ENCODE assay signal across 1 cellular context in genomic region chr12:53053223-53054111, GRCh38.
TF ChIP-seq lines count a peak whose summit lies in the region.

No MANE protein-coding gene starts in this region.

TF ChIP-seq in HepG2, 621 proteins besides CTCF, POLR2A, EP300 and RAD21 (continued from another document and continues in another):
- TF ChIP-seq ZNF558 (CRISPR knock-in tag; IDR thresholded peaks at IDR 0.05; ENCODE audit: borderline replicate concordance) (no peak), RFX3 (CRISPR knock-in tag; IDR thresholded peaks at IDR 0.05) (no peak), ZEB1 (IDR thresholded peaks at IDR 0.05; ENCODE audit: insufficient replicate concordance, low read depth) (no peak), KLF13 (CRISPR knock-in tag; IDR thresholded peaks at IDR 0.05) (no peak), SETDB1 (CRISPR knock-in tag; IDR thresholded peaks at IDR 0.05; ENCODE audit: borderline replicate concordance) (no peak), PAF1 (CRISPR knock-in tag; IDR thresholded peaks at IDR 0.05) (no peak), ZNF709 (CRISPR knock-in tag; IDR thresholded peaks at IDR 0.05) (no peak), ZNF282 (IDR thresholded peaks at IDR 0.05; ENCODE audit: partially characterized antibody) (no peak), ATF7-NPFF (CRISPR knock-in tag; IDR thresholded peaks at IDR 0.05; ENCODE audit: low read depth) (no peak), SIX4 (CRISPR knock-in tag; IDR thresholded peaks at IDR 0.05) (0 out of 2 replicates have a peak, but pooled peaks have one; percentile 21), ZBTB38 (CRISPR knock-in tag; IDR thresholded peaks at IDR 0.05) (no peak), SATB2 (CRISPR knock-in tag; IDR thresholded peaks at IDR 0.05) (no peak), NFE2L2 (IDR thresholded peaks at IDR 0.05; ENCODE audit: low read length) (no peak), SUZ12 (IDR thresholded peaks at IDR 0.05; ENCODE audit: low read depth, low read length) (no peak), KLF12 (CRISPR knock-in tag; IDR thresholded peaks at IDR 0.05; ENCODE audit: borderline replicate concordance) (no peak), ARID2 (CRISPR knock-in tag; IDR thresholded peaks at IDR 0.05; ENCODE audit: borderline replicate concordance) (no peak), ELF3 (CRISPR knock-in tag; IDR thresholded peaks at IDR 0.05) (peak; percentile 44; the same call in 1 of the 2 replicates), ZNF3 (CRISPR knock-in tag; IDR thresholded peaks at IDR 0.05) (no peak), RARG (CRISPR knock-in tag; IDR thresholded peaks at IDR 0.05; ENCODE audit: low read depth) (no peak), ZNF230 (CRISPR knock-in tag; IDR thresholded peaks at IDR 0.05) (no peak), CENPBD1 (CRISPR knock-in tag; IDR thresholded peaks at IDR 0.05; ENCODE audit: borderline replicate concordance, low read depth) (no peak), SMARCC2 (IDR thresholded peaks at IDR 0.05) (no peak), ONECUT2 (CRISPR knock-in tag; IDR thresholded peaks at IDR 0.05) (no peak), ZNF326 (CRISPR knock-in tag; IDR thresholded peaks at IDR 0.05; ENCODE audit: borderline replicate concordance) (no peak), ZNF44 (CRISPR knock-in tag; IDR thresholded peaks at IDR 0.05) (no peak), ZFP82 (CRISPR knock-in tag; IDR thresholded peaks at IDR 0.05; ENCODE audit: borderline replicate concordance) (no peak), ZNF18 (CRISPR knock-in tag; IDR thresholded peaks at IDR 0.05; ENCODE audit: insufficient replicate concordance) (no peak), ZNF572 (CRISPR knock-in tag; IDR thresholded peaks at IDR 0.05) (no peak), CAMTA2 (CRISPR knock-in tag; IDR thresholded peaks at IDR 0.05; ENCODE audit: borderline replicate concordance) (no peak), TAF1 (CRISPR knock-in tag; IDR thresholded peaks at IDR 0.05) (no peak), NONO (IDR thresholded peaks at IDR 0.05) (no peak), NONO (CRISPR knock-in tag; conservative IDR thresholded peaks at IDR 0.05) (peak; percentile 57; the same call in 1 of the 2 replicates), MYNN (CRISPR knock-in tag; IDR thresholded peaks at IDR 0.05; ENCODE audit: low read depth) (no peak), IRX3 (CRISPR knock-in tag; IDR thresholded peaks at IDR 0.05; ENCODE audit: borderline replicate concordance, low read depth) (no peak), ZNF773 (CRISPR knock-in tag; IDR thresholded peaks at IDR 0.05; ENCODE audit: borderline replicate concordance) (no peak), ZNF7 (CRISPR knock-in tag; IDR thresholded peaks at IDR 0.05) (no peak), FOXP4 (CRISPR knock-in tag; IDR thresholded peaks at IDR 0.05) (no peak), SOX5 (CRISPR knock-in tag; IDR thresholded peaks at IDR 0.05; ENCODE audit: borderline replicate concordance) (no peak), ZNF350 (CRISPR knock-in tag; IDR thresholded peaks at IDR 0.05; ENCODE audit: borderline replicate concordance, low read depth) (peak; percentile 70), PAXIP1 (CRISPR knock-in tag; conservative IDR thresholded peaks at IDR 0.05) (peak; percentile 56), MYC (CRISPR knock-in tag; IDR thresholded peaks at IDR 0.05; ENCODE audit: borderline replicate concordance) (no peak), SMAD1 (CRISPR knock-in tag; IDR thresholded peaks at IDR 0.05; ENCODE audit: borderline replicate concordance, low read depth) (no peak), SP2 (CRISPR knock-in tag; IDR thresholded peaks at IDR 0.05) (no peak), ZNF121 (CRISPR knock-in tag; IDR thresholded peaks at IDR 0.05) (no peak), ZNF891 (CRISPR knock-in tag; IDR thresholded peaks at IDR 0.05) (no peak), THAP11 (CRISPR knock-in tag; IDR thresholded peaks at IDR 0.05) (no peak), PHF20 (CRISPR knock-in tag; IDR thresholded peaks at IDR 0.05) (no peak), GLI4 (CRISPR knock-in tag; IDR thresholded peaks at IDR 0.05; ENCODE audit: borderline replicate concordance) (no peak), HOXA9 (CRISPR knock-in tag; IDR thresholded peaks at IDR 0.05; ENCODE audit: borderline replicate concordance) (no peak)
- TF ChIP-seq, protein P1, sequence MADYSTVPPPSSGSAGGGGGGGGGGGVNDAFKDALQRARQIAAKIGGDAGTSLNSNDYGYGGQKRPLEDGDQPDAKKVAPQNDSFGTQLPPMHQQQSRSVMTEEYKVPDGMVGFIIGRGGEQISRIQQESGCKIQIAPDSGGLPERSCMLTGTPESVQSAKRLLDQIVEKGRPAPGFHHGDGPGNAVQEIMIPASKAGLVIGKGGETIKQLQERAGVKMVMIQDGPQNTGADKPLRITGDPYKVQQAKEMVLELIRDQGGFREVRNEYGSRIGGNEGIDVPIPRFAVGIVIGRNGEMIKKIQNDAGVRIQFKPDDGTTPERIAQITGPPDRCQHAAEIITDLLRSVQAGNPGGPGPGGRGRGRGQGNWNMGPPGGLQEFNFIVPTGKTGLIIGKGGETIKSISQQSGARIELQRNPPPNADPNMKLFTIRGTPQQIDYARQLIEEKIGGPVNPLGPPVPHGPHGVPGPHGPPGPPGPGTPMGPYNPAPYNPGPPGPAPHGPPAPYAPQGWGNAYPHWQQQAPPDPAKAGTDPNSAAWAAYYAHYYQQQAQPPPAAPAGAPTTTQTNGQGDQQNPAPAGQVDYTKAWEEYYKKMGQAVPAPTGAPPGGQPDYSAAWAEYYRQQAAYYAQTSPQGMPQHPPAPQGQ (CRISPR knock-in tag; IDR thresholded peaks at IDR 0.05; ENCODE audit: borderline replicate concordance) = no peak
- TF ChIP-seq, protein P2, sequence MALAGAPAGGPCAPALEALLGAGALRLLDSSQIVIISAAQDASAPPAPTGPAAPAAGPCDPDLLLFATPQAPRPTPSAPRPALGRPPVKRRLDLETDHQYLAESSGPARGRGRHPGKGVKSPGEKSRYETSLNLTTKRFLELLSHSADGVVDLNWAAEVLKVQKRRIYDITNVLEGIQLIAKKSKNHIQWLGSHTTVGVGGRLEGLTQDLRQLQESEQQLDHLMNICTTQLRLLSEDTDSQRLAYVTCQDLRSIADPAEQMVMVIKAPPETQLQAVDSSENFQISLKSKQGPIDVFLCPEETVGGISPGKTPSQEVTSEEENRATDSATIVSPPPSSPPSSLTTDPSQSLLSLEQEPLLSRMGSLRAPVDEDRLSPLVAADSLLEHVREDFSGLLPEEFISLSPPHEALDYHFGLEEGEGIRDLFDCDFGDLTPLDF (CRISPR knock-in tag; IDR thresholded peaks at IDR 0.05) = no peak
- TF ChIP-seq, protein P3, sequence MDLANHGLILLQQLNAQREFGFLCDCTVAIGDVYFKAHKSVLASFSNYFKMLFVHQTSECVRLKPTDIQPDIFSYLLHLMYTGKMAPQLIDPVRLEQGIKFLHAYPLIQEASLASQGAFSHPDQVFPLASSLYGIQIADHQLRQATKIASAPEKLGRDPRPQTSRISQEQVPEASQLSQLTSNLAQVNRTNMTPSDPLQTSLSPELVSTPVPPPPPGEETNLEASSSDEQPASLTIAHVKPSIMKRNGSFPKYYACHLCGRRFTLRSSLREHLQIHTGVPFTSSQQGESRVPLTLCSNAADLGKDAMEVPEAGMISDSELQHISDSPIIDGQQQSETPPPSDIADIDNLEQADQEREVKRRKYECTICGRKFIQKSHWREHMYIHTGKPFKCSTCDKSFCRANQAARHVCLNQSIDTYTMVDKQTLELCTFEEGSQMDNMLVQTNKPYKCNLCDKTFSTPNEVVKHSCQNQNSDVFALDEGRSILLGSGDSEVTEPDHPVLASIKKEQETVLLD (CRISPR knock-in tag; IDR thresholded peaks at IDR 0.05; ENCODE audit: low read depth) = no peak
- TF ChIP-seq, protein P4, sequence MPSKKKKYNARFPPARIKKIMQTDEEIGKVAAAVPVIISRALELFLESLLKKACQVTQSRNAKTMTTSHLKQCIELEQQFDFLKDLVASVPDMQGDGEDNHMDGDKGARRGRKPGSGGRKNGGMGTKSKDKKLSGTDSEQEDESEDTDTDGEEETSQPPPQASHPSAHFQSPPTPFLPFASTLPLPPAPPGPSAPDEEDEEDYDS (CRISPR knock-in tag; IDR thresholded peaks at IDR 0.05) = no peak; the same call in 1 of the 2 replicates
- TF ChIP-seq, protein P5, sequence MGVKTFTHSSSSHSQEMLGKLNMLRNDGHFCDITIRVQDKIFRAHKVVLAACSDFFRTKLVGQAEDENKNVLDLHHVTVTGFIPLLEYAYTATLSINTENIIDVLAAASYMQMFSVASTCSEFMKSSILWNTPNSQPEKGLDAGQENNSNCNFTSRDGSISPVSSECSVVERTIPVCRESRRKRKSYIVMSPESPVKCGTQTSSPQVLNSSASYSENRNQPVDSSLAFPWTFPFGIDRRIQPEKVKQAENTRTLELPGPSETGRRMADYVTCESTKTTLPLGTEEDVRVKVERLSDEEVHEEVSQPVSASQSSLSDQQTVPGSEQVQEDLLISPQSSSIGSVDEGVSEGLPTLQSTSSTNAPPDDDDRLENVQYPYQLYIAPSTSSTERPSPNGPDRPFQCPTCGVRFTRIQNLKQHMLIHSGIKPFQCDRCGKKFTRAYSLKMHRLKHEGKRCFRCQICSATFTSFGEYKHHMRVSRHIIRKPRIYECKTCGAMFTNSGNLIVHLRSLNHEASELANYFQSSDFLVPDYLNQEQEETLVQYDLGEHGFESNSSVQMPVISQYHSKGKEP (CRISPR knock-in tag; IDR thresholded peaks at IDR 0.05) = no peak
- TF ChIP-seq, protein P6, sequence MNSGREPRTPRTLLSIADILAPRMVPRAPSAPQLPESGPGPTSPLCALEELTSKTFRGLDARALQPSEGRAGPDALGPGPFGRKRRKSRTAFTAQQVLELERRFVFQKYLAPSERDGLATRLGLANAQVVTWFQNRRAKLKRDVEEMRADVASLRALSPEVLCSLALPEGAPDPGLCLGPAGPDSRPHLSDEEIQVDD (CRISPR knock-in tag; IDR thresholded peaks at IDR 0.05; ENCODE audit: borderline replicate concordance) = no peak
